In genomic region chr13:41001695-41002094, GRCh38 we compare ENCODE assay signal across 19 cellular contexts. TPM values are rescaled to one million over a fixed set of nuclear protein-coding genes. Genes with fewer than 3 reads are reported as not detected.
A peak's percentile ranks its signal among the peaks of the same experiment; 100 is the strongest.
DNase-seq lines count a peak whose midpoint lies in the region; ATAC-seq and TF ChIP-seq lines count a peak whose summit lies in the region.
"Had no signal": no experiment of that assay in that cellular context is flagged by ENCODE, and none has a peak within 500 bp of the region (broad histone marks: within the 10 kb centered on the region; RNA-seq: fewer than 3 reads in every experiment).

No MANE protein-coding gene starts in this region.

- H3K27me3 Mint-ChIP-seq in CD14-positive monocyte (ENCODE audit: low read depth in 3 of 3), result peaks cover 0 to 2% (median 0%) of the 10 kb centered on the region in 3 donors
- no peaks in the 10 kb centered on the region for H3K27me3 Mint-ChIP-seq in CD8-positive, alpha-beta memory T cell
- no peaks in the 10 kb centered on the region for H3K27me3 Mint-ChIP-seq in activated T-helper 1 cell treated with anti-CD3 and anti-CD28 coated beads, Interleukin-12 subunit alpha, Interleukin-12 subunit beta, Interleukin-2, Interleukin-4 antibody, amounts not matched to agents 30 ng/mL and 10 ng/mL and 1 ng/mL, durations not matched to agents 14 hours and 24 hours and 36 hours (ENCODE audit: insufficient read depth)
- H3K27me3 Mint-ChIP-seq in naive thymus-derived CD4-positive, alpha-beta T cell, result no peaks in the 10 kb centered on the region

- DNase-seq in CD14-positive monocyte (ENCODE audit: low spot score), result no peak
- DNase-seq in CD8-positive, alpha-beta memory T cell, result no peak
- DNase-seq in activated T-helper 1 cell treated with anti-CD3 and anti-CD28 coated beads, Interleukin-12 subunit alpha, Interleukin-12 subunit beta, Interleukin-2, Interleukin-4 antibody, amounts not matched to agents 30 ng/mL and 10 ng/mL and 1 ng/mL, durations not matched to agents 14 hours and 24 hours and 36 hours (ENCODE audit: low spot score), result no peak
- no peak for DNase-seq in naive thymus-derived CD4-positive, alpha-beta T cell
- no peak for DNase-seq in omental fat pad (ENCODE audit: low spot score)
- no peak for DNase-seq in osteoblast (ENCODE audit: insufficient read length, low spot score, missing footprints)
- DNase-seq: activated gamma-delta T cell treated with Interleukin-2 at 50 U/mL for 16 hours; BE2C; DMS53; kidney; MM.1S; NCI-H187 treated with DMSO at 0.1 percent for 48 hours; NCI-H510A; OCI-M1; stimulated activated CD4-positive, alpha-beta T cell treated with anti-CD3 and anti-CD28 coated beads, Interleukin-2, amount 100 ng/mL, for 48 hours; testis had no signal

- no peaks in the 10 kb centered on the region for H3K27me3 ChIP-seq in CD8-positive, alpha-beta memory T cell (ENCODE audit: insufficient read depth, low read length, poor library complexity, severe bottlenecking)
- no peaks in the 10 kb centered on the region for H3K27me3 ChIP-seq in naive thymus-derived CD4-positive, alpha-beta T cell (ENCODE audit: control insufficient read depth in 2 of 2, insufficient read depth in 2 of 2, low read length in 2 of 2)
- H3K27me3 ChIP-seq in osteoblast (ENCODE audit: insufficient read depth, low read length), result no peaks in the 10 kb centered on the region
- H3K27me3 ChIP-seq: BE2C, breast epithelium, SJSA1, testis had no signal

- no peak for TF ChIP-seq CTCF in CD14-positive monocyte (IDR thresholded peaks at IDR 0.05)
- TF ChIP-seq CTCF in omental fat pad (IDR thresholded peaks at IDR 0.05), result no peak
- no peak for TF ChIP-seq CTCF in osteoblast (IDR thresholded peaks at IDR 0.05; ENCODE audit: extremely low read depth, low read depth, low read length)

- peak overlapping the region in 5 of 7 donors; percentile 14 to 83 (median 66) for H3K27ac Mint-ChIP-seq in CD14-positive monocyte
- peak overlapping the region; percentile 46 to 95 (median 76) for H3K27ac Mint-ChIP-seq in CD8-positive, alpha-beta memory T cell
- H3K27ac Mint-ChIP-seq in activated T-helper 1 cell treated with anti-CD3 and anti-CD28 coated beads, Interleukin-12 subunit alpha, Interleukin-12 subunit beta, Interleukin-2, Interleukin-4 antibody, amounts not matched to agents 30 ng/mL and 10 ng/mL and 1 ng/mL, durations not matched to agents 14 hours and 24 hours and 36 hours, result peak overlapping the region; percentile 46
- peak overlapping the region; percentile 11 to 93 (median 87) for H3K27ac Mint-ChIP-seq in naive thymus-derived CD4-positive, alpha-beta T cell

- H3K9me3 ChIP-seq in CD8-positive, alpha-beta memory T cell (ENCODE audit: low read length), result no peaks in the 10 kb centered on the region
- no peaks in the 10 kb centered on the region for H3K9me3 ChIP-seq in naive thymus-derived CD4-positive, alpha-beta T cell (ENCODE audit: control insufficient read depth in 2 of 3, low read length in 3 of 3)
- H3K9me3 ChIP-seq in osteoblast (ENCODE audit: low read depth, low read length), result no peaks in the 10 kb centered on the region
- H3K9me3 ChIP-seq: BE2C, breast epithelium, SJSA1, testis had no signal

- H3K9me3 Mint-ChIP-seq in CD14-positive monocyte, result no peaks in the 10 kb centered on the region
- no peaks in the 10 kb centered on the region for H3K9me3 Mint-ChIP-seq in CD8-positive, alpha-beta memory T cell
- H3K9me3 Mint-ChIP-seq in activated T-helper 1 cell treated with anti-CD3 and anti-CD28 coated beads, Interleukin-12 subunit alpha, Interleukin-12 subunit beta, Interleukin-2, Interleukin-4 antibody, amounts not matched to agents 30 ng/mL and 10 ng/mL and 1 ng/mL, durations not matched to agents 14 hours and 24 hours and 36 hours, result no peaks in the 10 kb centered on the region
- H3K9me3 Mint-ChIP-seq in naive thymus-derived CD4-positive, alpha-beta T cell, result no peaks in the 10 kb centered on the region

- H3K79me2 ChIP-seq in osteoblast (ENCODE audit: insufficient read depth, low read length), result peaks cover 73% of the 10 kb centered on the region

- H3K36me3 ChIP-seq in CD8-positive, alpha-beta memory T cell (ENCODE audit: insufficient read depth, low read length), result no peaks in the 10 kb centered on the region
- no peaks in the 10 kb centered on the region for H3K36me3 ChIP-seq in naive thymus-derived CD4-positive, alpha-beta T cell (ENCODE audit: control insufficient read depth in 2 of 3, insufficient read depth in 3 of 3, low read length in 3 of 3)
- H3K36me3 ChIP-seq in osteoblast (ENCODE audit: insufficient read depth, low read length), result no peaks in the 10 kb centered on the region
- H3K36me3 ChIP-seq: BE2C, breast epithelium had no signal

- H3K4me2 ChIP-seq in osteoblast (ENCODE audit: insufficient read depth, low read length), result no peak overlapping the region

- H3K36me3 Mint-ChIP-seq in CD14-positive monocyte, result peaks cover 33 to 41% of the 10 kb centered on the region in 2 donors
- H3K36me3 Mint-ChIP-seq in CD8-positive, alpha-beta memory T cell, result peaks cover 3 to 30% (median 9%) of the 10 kb centered on the region in 3 donors
- H3K36me3 Mint-ChIP-seq in activated T-helper 1 cell treated with anti-CD3 and anti-CD28 coated beads, Interleukin-12 subunit alpha, Interleukin-12 subunit beta, Interleukin-2, Interleukin-4 antibody, amounts not matched to agents 30 ng/mL and 10 ng/mL and 1 ng/mL, durations not matched to agents 14 hours and 24 hours and 36 hours (ENCODE audit: low read depth), result peaks cover 17% of the 10 kb centered on the region
- H3K36me3 Mint-ChIP-seq in naive thymus-derived CD4-positive, alpha-beta T cell, result peaks cover 0 to 36% (median 12%) of the 10 kb centered on the region in 5 donors

- peaks cover 19% of the 10 kb centered on the region for H4K20me1 ChIP-seq in osteoblast (ENCODE audit: insufficient read depth, low read length)

- POLR2A ChIA-PET in CD8-positive, alpha-beta memory T cell (lab: Charles Lee), result no interaction called here
- POLR2A ChIA-PET in naive thymus-derived CD4-positive, alpha-beta T cell (lab: Charles Lee), result interaction anchor here (0.6 to 1.4 kb wide), 5 partner anchors 9 to 1271 kb away, joined by 3 to 10 read pairs (median 3); no protein-coding TSS in a partner anchor

- ATAC-seq in naive thymus-derived CD4-positive, alpha-beta T cell, result no peak
- ATAC-seq in omental fat pad (ENCODE audit: low FRiP score) (no peak), GM21390 (IDR thresholded peaks at IDR 0.05; ENCODE audit: unreplicated experiment) (no peak)

- intact Hi-C loops in CD14-positive monocyte (cut with micrococcal nuclease), result loop anchor here in 1 of 2 donors (10.0 kb wide), 1 partner anchor 53 kb away; no protein-coding TSS in a partner anchor
- intact Hi-C loops in activated T-helper 1 cell treated with anti-CD3 and anti-CD28 coated beads, Interleukin-12 subunit alpha, Interleukin-12 subunit beta, Interleukin-2, Interleukin-4 antibody, amounts not matched to agents 30 ng/mL and 10 ng/mL and 1 ng/mL, durations not matched to agents 14 hours and 24 hours and 36 hours (cut with micrococcal nuclease), result loop anchor here (10.0 kb wide), 3 partner anchors 487 to 1393 kb away; partner anchors contain the start of gene DGKH
- intact Hi-C loops in naive thymus-derived CD4-positive, alpha-beta T cell (cut with micrococcal nuclease), result no loop called here

- H3K27ac ChIP-seq in CD8-positive, alpha-beta memory T cell (ENCODE audit: low read depth, low read length), result no peak overlapping the region
- peak overlapping the region; percentile 51 for H3K27ac ChIP-seq in naive thymus-derived CD4-positive, alpha-beta T cell (ENCODE audit: low read depth, low read length)
- H3K27ac ChIP-seq in osteoblast (ENCODE audit: low read depth, low read length), result no peak overlapping the region
- H3K27ac ChIP-seq: breast epithelium, SJSA1 had no signal

- peaks cover 80% of the 10 kb centered on the region for H3K4me1 ChIP-seq in CD8-positive, alpha-beta memory T cell (ENCODE audit: insufficient read depth, low read length)
- peaks cover 53 to 66% of the 10 kb centered on the region in 2 donors for H3K4me1 ChIP-seq in naive thymus-derived CD4-positive, alpha-beta T cell (ENCODE audit: control insufficient read depth in 2 of 2, insufficient read depth in 2 of 2, low read length in 2 of 2)
- no peaks in the 10 kb centered on the region for H3K4me1 ChIP-seq in osteoblast (ENCODE audit: insufficient read depth, low read length)
- H3K4me1 ChIP-seq: BE2C, breast epithelium, testis had no signal

- peaks cover 71% of the 10 kb centered on the region for H3K4me1 Mint-ChIP-seq in CD14-positive monocyte
- peaks cover 79 to 94% (median 93%) of the 10 kb centered on the region in 3 donors for H3K4me1 Mint-ChIP-seq in CD8-positive, alpha-beta memory T cell
- peaks cover 76% of the 10 kb centered on the region for H3K4me1 Mint-ChIP-seq in activated T-helper 1 cell treated with anti-CD3 and anti-CD28 coated beads, Interleukin-12 subunit alpha, Interleukin-12 subunit beta, Interleukin-2, Interleukin-4 antibody, amounts not matched to agents 30 ng/mL and 10 ng/mL and 1 ng/mL, durations not matched to agents 14 hours and 24 hours and 36 hours (ENCODE audit: low read depth)
- H3K4me1 Mint-ChIP-seq in naive thymus-derived CD4-positive, alpha-beta T cell, result peaks cover 51 to 96% (median 88%) of the 10 kb centered on the region in 7 donors

- no peak overlapping the region for H2AFZ ChIP-seq in osteoblast (ENCODE audit: low read length)

- H3K4me3 Mint-ChIP-seq in CD14-positive monocyte, result no peak overlapping the region
- H3K4me3 Mint-ChIP-seq in CD8-positive, alpha-beta memory T cell, result peak overlapping the region in 5 of 7 donors; percentile 6 to 59 (median 47)
- H3K4me3 Mint-ChIP-seq in activated T-helper 1 cell treated with anti-CD3 and anti-CD28 coated beads, Interleukin-12 subunit alpha, Interleukin-12 subunit beta, Interleukin-2, Interleukin-4 antibody, amounts not matched to agents 30 ng/mL and 10 ng/mL and 1 ng/mL, durations not matched to agents 14 hours and 24 hours and 36 hours, result no peak overlapping the region
- peak overlapping the region in 9 of 10 donors; percentile 29 to 72 (median 60) for H3K4me3 Mint-ChIP-seq in naive thymus-derived CD4-positive, alpha-beta T cell

- CTCF ChIA-PET in CD8-positive, alpha-beta memory T cell (lab: Charles Lee), result no interaction called here
- CTCF ChIA-PET in naive thymus-derived CD4-positive, alpha-beta T cell (lab: Charles Lee), result no interaction called here

- H3K4me3 ChIP-seq in CD8-positive, alpha-beta memory T cell (ENCODE audit: low read length), result no peak overlapping the region
- no peak overlapping the region for H3K4me3 ChIP-seq in naive thymus-derived CD4-positive, alpha-beta T cell (ENCODE audit: low read length)
- no peak overlapping the region for H3K4me3 ChIP-seq in osteoblast (ENCODE audit: insufficient read depth, low read length)
- H3K4me3 ChIP-seq: breast epithelium, SJSA1, testis had no signal

RNA-seq across cellular contexts. Expression of gene ELF1, which starts 17.4 kb away (rescaled TPM):
- 10 to 100 TPM; 83.3 TPM for polyA plus RNA-seq in CD14-positive monocyte
- total RNA-seq in CD8-positive, alpha-beta memory T cell, result 10 to 100 TPM; 76.8 to 77.6 TPM
- 139 TPM for polyA plus RNA-seq in CD8-positive, alpha-beta memory T cell
- total RNA-seq in activated T-helper 1 cell treated with anti-CD3 and anti-CD28 coated beads, Interleukin-12 subunit alpha, Interleukin-12 subunit beta, Interleukin-2, Interleukin-4 antibody, amounts not matched to agents 30 ng/mL and 10 ng/mL and 1 ng/mL, durations not matched to agents 14 hours and 24 hours and 36 hours, result 75.3 and 76.8 TPM in 2 replicates
- 100 to 1,000 TPM; 117 to 193 (median 180) TPM for total RNA-seq in naive thymus-derived CD4-positive, alpha-beta T cell
- polyA plus RNA-seq in naive thymus-derived CD4-positive, alpha-beta T cell, result 100 to 1,000 TPM; 134 to 142 TPM
- 100 to 1,000 TPM in 1 of 4 donors, 10 to 100 TPM in 3; 87.4 to 107 (median 89.9) TPM for total RNA-seq in omental fat pad
- 60.7 and 63.0 TPM in 2 replicates for total RNA-seq in osteoblast

RNA-seq across cellular contexts. Expression of gene WBP4, which starts 59.6 kb away (rescaled TPM):
- 1 to 10 TPM; 2.8 to 3.8 TPM for polyA plus RNA-seq in CD14-positive monocyte
- total RNA-seq in CD8-positive, alpha-beta memory T cell, result 10 to 100 TPM; 15.5 to 15.8 TPM
- 4.7 TPM for polyA plus RNA-seq in CD8-positive, alpha-beta memory T cell
- total RNA-seq in activated T-helper 1 cell treated with anti-CD3 and anti-CD28 coated beads, Interleukin-12 subunit alpha, Interleukin-12 subunit beta, Interleukin-2, Interleukin-4 antibody, amounts not matched to agents 30 ng/mL and 10 ng/mL and 1 ng/mL, durations not matched to agents 14 hours and 24 hours and 36 hours, result 13.4 and 14.0 TPM in 2 replicates
- 1 to 10 TPM; 6.5 to 9.8 (median 8.6) TPM for total RNA-seq in naive thymus-derived CD4-positive, alpha-beta T cell
- 1 to 10 TPM; 2.8 to 4.8 TPM for polyA plus RNA-seq in naive thymus-derived CD4-positive, alpha-beta T cell
- total RNA-seq in omental fat pad (10 to 100 TPM; 11.4 to 14.5 (median 11.8) TPM), osteoblast (6.8 and 8.7 TPM in 2 replicates)

Comparison
In these comparisons a context has a peak if more than half of its experiments do, and no peak if none do; other contexts are left out.
1. H3K4me3 Mint-ChIP-seq: peak in CD8-positive, alpha-beta memory T cell (5 of 7) and naive thymus-derived CD4-positive, alpha-beta T cell (9 of 10); none in CD14-positive monocyte (0 of 2) and activated T-helper 1 cell treated with anti-CD3 and anti-CD28 coated beads, Interleukin-12 subunit alpha, Interleukin-12 subunit beta, Interleukin-2, Interleukin-4 antibody, amounts not matched to agents 30 ng/mL and 10 ng/mL and 1 ng/mL, durations not matched to agents 14 hours and 24 hours and 36 hours (single experiment).
2. Peak in every context shown above with its lines, with median percentiles within 50 percentile points of each other: H3K27ac Mint-ChIP-seq.